Comparison of ENCODE assay signal across 1 cellular context in genomic region chr17:19651461-19652238, GRCh38.
TF ChIP-seq lines count a peak whose summit lies in the region.

No MANE protein-coding gene starts in this region.

TF ChIP-seq in GM12878, 131 proteins besides CTCF, POLR2A, EP300 and RAD21:
- TF ChIP-seq, protein P1, sequence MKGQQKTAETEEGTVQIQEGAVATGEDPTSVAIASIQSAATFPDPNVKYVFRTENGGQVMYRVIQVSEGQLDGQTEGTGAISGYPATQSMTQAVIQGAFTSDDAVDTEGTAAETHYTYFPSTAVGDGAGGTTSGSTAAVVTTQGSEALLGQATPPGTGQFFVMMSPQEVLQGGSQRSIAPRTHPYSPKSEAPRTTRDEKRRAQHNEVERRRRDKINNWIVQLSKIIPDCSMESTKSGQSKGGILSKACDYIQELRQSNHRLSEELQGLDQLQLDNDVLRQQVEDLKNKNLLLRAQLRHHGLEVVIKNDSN (IDR thresholded peaks at IDR 0.05; ENCODE audit: borderline replicate concordance, extremely low read length, insufficient read depth, low read depth, low read length) = no peak
- TF ChIP-seq CBFB (IDR thresholded peaks at IDR 0.05; ENCODE audit: low read depth) = no peak
- no peak for TF ChIP-seq POLR2AphosphoS2 (IDR thresholded peaks at IDR 0.05; ENCODE audit: low read depth, low read length)
- no peak for TF ChIP-seq NFXL1 (IDR thresholded peaks at IDR 0.05; ENCODE audit: borderline replicate concordance)
- no peak for TF ChIP-seq RUNX3 (IDR thresholded peaks at IDR 0.05; ENCODE audit: low read length)
- TF ChIP-seq, protein P2, sequence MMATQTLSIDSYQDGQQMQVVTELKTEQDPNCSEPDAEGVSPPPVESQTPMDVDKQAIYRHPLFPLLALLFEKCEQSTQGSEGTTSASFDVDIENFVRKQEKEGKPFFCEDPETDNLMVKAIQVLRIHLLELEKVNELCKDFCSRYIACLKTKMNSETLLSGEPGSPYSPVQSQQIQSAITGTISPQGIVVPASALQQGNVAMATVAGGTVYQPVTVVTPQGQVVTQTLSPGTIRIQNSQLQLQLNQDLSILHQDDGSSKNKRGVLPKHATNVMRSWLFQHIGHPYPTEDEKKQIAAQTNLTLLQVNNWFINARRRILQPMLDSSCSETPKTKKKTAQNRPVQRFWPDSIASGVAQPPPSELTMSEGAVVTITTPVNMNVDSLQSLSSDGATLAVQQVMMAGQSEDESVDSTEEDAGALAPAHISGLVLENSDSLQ (IDR thresholded peaks at IDR 0.05) = no peak
- TF ChIP-seq ESRRA (IDR thresholded peaks at IDR 0.05; ENCODE audit: low read length) = no peak
- no peak for TF ChIP-seq CHD1 (IDR thresholded peaks at IDR 0.05; ENCODE audit: low read depth, low read length)
- no peak for TF ChIP-seq ZBTB33 (IDR thresholded peaks at IDR 0.05)
- TF ChIP-seq ZBTB4 (CRISPR knock-in tag; IDR thresholded peaks at IDR 0.05) = no peak
- no peak for TF ChIP-seq MXI1 (IDR thresholded peaks at IDR 0.05; ENCODE audit: low read depth, low read length)
- TF ChIP-seq MYC (IDR thresholded peaks at IDR 0.05; ENCODE audit: insufficient read depth, insufficient read length, insufficient replicate concordance, low read length, severe bottlenecking) = no peak
- no peak for TF ChIP-seq LARP7 (IDR thresholded peaks at IDR 0.05)
- no peak for TF ChIP-seq MTA2 (IDR thresholded peaks at IDR 0.05; ENCODE audit: low read depth)
- TF ChIP-seq CEBPB (IDR thresholded peaks at IDR 0.05; ENCODE audit: borderline replicate concordance in 1 of 2, low read depth in 2 of 2, low read length in 2 of 2) = no peak
- TF ChIP-seq MAX (IDR thresholded peaks at IDR 0.05; ENCODE audit: low read depth, low read length) = no peak
- no peak for TF ChIP-seq IRF3 (IDR thresholded peaks at IDR 0.05)
